Comparison of ENCODE assay signal across 1 cellular context in the genomic region with DNA sequence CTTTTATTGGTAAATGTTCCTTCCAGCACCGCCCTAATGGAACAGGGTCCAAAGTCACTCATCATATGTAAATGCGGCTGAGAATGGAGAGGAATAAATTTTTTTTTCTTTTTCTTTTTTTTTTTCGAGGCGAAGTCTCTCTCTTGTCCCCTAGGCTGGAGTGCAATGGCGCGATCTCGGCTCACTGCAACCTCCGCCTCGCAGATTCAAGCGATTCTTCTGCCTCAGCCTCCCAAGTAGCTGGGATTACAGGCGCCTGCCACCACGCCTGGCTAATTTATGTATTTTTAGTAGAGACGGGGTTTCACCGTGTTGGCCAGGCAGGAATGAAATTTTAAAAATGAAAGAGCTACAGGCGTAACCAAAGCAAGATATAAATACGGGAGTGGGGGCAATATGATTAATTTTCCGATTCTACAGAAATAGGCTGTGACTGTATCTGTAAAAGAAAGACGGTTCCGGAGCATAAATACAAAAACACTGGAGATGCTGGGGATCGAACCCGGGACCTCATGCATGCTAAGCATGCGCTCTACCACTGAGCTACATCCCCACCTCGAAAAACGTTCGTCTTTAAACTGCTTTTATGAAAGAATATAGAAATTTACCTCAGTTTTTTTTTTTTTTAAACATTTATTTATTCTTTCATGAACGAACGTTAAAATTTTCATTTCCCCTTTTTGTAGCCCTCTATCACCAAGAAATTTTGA.
A peak's percentile ranks its signal among the peaks of the same experiment; 100 is the strongest.
TF ChIP-seq lines count a peak whose summit lies in the region.

No MANE protein-coding gene starts in this region.

TF ChIP-seq in K562, 482 proteins besides CTCF, POLR2A, EP300 and RAD21 (continued from another document and continues in another):
- TF ChIP-seq, protein P1, sequence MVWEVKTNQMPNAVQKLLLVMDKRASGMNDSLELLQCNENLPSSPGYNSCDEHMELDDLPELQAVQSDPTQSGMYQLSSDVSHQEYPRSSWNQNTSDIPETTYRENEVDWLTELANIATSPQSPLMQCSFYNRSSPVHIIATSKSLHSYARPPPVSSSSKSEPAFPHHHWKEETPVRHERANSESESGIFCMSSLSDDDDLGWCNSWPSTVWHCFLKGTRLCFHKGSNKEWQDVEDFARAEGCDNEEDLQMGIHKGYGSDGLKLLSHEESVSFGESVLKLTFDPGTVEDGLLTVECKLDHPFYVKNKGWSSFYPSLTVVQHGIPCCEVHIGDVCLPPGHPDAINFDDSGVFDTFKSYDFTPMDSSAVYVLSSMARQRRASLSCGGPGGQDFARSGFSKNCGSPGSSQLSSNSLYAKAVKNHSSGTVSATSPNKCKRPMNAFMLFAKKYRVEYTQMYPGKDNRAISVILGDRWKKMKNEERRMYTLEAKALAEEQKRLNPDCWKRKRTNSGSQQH (CRISPR knock-in tag; IDR thresholded peaks at IDR 0.05), result no peak
- no peak for TF ChIP-seq ZNF444 (CRISPR knock-in tag; IDR thresholded peaks at IDR 0.05)
- 0 out of 2 replicates have a peak, but pooled peaks have one; percentile 18 for TF ChIP-seq POLR2G (IDR thresholded peaks at IDR 0.05; ENCODE audit: low read depth, low read length)
- TF ChIP-seq, protein P2, sequence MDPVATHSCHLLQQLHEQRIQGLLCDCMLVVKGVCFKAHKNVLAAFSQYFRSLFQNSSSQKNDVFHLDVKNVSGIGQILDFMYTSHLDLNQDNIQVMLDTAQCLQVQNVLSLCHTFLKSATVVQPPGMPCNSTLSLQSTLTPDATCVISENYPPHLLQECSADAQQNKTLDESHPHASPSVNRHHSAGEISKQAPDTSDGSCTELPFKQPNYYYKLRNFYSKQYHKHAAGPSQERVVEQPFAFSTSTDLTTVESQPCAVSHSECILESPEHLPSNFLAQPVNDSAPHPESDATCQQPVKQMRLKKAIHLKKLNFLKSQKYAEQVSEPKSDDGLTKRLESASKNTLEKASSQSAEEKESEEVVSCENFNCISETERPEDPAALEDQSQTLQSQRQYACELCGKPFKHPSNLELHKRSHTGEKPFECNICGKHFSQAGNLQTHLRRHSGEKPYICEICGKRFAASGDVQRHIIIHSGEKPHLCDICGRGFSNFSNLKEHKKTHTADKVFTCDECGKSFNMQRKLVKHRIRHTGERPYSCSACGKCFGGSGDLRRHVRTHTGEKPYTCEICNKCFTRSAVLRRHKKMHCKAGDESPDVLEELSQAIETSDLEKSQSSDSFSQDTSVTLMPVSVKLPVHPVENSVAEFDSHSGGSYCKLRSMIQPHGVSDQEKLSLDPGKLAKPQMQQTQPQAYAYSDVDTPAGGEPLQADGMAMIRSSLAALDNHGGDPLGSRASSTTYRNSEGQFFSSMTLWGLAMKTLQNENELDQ (CRISPR knock-in tag; IDR thresholded peaks at IDR 0.05; ENCODE audit: borderline replicate concordance), result no peak
- TF ChIP-seq, protein P3, sequence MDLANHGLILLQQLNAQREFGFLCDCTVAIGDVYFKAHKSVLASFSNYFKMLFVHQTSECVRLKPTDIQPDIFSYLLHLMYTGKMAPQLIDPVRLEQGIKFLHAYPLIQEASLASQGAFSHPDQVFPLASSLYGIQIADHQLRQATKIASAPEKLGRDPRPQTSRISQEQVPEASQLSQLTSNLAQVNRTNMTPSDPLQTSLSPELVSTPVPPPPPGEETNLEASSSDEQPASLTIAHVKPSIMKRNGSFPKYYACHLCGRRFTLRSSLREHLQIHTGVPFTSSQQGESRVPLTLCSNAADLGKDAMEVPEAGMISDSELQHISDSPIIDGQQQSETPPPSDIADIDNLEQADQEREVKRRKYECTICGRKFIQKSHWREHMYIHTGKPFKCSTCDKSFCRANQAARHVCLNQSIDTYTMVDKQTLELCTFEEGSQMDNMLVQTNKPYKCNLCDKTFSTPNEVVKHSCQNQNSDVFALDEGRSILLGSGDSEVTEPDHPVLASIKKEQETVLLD (IDR thresholded peaks at IDR 0.05), result peak; percentile 38; the same call in 1 of the 2 replicates
- TF ChIP-seq TBL1XR1 (IDR thresholded peaks at IDR 0.05; ENCODE audit: low read length in 2 of 2), result peak; percentile 25 to 91; a peak in 2 of 4 replicates
- TF ChIP-seq, protein P4, sequence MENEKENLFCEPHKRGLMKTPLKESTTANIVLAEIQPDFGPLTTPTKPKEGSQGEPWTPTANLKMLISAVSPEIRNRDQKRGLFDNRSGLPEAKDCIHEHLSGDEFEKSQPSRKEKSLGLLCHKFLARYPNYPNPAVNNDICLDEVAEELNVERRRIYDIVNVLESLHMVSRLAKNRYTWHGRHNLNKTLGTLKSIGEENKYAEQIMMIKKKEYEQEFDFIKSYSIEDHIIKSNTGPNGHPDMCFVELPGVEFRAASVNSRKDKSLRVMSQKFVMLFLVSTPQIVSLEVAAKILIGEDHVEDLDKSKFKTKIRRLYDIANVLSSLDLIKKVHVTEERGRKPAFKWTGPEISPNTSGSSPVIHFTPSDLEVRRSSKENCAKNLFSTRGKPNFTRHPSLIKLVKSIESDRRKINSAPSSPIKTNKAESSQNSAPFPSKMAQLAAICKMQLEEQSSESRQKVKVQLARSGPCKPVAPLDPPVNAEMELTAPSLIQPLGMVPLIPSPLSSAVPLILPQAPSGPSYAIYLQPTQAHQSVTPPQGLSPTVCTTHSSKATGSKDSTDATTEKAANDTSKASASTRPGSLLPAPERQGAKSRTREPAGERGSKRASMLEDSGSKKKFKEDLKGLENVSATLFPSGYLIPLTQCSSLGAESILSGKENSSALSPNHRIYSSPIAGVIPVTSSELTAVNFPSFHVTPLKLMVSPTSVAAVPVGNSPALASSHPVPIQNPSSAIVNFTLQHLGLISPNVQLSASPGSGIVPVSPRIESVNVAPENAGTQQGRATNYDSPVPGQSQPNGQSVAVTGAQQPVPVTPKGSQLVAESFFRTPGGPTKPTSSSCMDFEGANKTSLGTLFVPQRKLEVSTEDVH (IDR thresholded peaks at IDR 0.05; ENCODE audit: low read depth, partially characterized antibody), result peak; percentile 62
- TF ChIP-seq ZKSCAN1 (IDR thresholded peaks at IDR 0.05; ENCODE audit: low read depth, low read length), result peak; percentile 49; the same call in 1 of the 2 replicates
- TF ChIP-seq, protein P5, sequence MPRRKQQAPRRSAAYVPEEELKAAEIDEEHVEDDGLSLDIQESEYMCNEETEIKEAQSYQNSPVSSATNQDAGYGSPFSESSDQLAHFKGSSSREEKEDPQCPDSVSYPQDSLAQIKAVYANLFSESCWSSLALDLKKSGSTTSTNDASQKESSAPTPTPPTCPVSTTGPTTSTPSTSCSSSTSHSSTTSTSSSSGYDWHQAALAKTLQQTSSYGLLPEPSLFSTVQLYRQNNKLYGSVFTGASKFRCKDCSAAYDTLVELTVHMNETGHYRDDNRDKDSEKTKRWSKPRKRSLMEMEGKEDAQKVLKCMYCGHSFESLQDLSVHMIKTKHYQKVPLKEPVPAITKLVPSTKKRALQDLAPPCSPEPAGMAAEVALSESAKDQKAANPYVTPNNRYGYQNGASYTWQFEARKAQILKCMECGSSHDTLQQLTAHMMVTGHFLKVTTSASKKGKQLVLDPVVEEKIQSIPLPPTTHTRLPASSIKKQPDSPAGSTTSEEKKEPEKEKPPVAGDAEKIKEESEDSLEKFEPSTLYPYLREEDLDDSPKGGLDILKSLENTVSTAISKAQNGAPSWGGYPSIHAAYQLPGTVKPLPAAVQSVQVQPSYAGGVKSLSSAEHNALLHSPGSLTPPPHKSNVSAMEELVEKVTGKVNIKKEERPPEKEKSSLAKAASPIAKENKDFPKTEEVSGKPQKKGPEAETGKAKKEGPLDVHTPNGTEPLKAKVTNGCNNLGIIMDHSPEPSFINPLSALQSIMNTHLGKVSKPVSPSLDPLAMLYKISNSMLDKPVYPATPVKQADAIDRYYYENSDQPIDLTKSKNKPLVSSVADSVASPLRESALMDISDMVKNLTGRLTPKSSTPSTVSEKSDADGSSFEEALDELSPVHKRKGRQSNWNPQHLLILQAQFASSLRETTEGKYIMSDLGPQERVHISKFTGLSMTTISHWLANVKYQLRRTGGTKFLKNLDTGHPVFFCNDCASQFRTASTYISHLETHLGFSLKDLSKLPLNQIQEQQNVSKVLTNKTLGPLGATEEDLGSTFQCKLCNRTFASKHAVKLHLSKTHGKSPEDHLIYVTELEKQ (CRISPR knock-in tag; IDR thresholded peaks at IDR 0.05), result no peak
- peak; percentile 35; the same call in 1 of the 2 replicates for TF ChIP-seq ATF7 (IDR thresholded peaks at IDR 0.05)
- peak; percentile 98 for TF ChIP-seq BRD9 (IDR thresholded peaks at IDR 0.05; ENCODE audit: low read depth, partially characterized antibody)
- TF ChIP-seq, protein P6, sequence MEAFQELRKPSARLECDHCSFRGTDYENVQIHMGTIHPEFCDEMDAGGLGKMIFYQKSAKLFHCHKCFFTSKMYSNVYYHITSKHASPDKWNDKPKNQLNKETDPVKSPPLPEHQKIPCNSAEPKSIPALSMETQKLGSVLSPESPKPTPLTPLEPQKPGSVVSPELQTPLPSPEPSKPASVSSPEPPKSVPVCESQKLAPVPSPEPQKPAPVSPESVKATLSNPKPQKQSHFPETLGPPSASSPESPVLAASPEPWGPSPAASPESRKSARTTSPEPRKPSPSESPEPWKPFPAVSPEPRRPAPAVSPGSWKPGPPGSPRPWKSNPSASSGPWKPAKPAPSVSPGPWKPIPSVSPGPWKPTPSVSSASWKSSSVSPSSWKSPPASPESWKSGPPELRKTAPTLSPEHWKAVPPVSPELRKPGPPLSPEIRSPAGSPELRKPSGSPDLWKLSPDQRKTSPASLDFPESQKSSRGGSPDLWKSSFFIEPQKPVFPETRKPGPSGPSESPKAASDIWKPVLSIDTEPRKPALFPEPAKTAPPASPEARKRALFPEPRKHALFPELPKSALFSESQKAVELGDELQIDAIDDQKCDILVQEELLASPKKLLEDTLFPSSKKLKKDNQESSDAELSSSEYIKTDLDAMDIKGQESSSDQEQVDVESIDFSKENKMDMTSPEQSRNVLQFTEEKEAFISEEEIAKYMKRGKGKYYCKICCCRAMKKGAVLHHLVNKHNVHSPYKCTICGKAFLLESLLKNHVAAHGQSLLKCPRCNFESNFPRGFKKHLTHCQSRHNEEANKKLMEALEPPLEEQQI (IDR thresholded peaks at IDR 0.05), result peak; percentile 43; the same call in 1 of the 2 replicates
- peak; percentile 41; the same call in 1 of the 2 replicates for TF ChIP-seq CREB1 (IDR thresholded peaks at IDR 0.05)
- TF ChIP-seq CREB1 (CRISPR knock-in tag; IDR thresholded peaks at IDR 0.05), result no peak
- TF ChIP-seq, protein P7, sequence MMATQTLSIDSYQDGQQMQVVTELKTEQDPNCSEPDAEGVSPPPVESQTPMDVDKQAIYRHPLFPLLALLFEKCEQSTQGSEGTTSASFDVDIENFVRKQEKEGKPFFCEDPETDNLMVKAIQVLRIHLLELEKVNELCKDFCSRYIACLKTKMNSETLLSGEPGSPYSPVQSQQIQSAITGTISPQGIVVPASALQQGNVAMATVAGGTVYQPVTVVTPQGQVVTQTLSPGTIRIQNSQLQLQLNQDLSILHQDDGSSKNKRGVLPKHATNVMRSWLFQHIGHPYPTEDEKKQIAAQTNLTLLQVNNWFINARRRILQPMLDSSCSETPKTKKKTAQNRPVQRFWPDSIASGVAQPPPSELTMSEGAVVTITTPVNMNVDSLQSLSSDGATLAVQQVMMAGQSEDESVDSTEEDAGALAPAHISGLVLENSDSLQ (IDR thresholded peaks at IDR 0.05), result peak; percentile 63
- TF ChIP-seq, protein P8, sequence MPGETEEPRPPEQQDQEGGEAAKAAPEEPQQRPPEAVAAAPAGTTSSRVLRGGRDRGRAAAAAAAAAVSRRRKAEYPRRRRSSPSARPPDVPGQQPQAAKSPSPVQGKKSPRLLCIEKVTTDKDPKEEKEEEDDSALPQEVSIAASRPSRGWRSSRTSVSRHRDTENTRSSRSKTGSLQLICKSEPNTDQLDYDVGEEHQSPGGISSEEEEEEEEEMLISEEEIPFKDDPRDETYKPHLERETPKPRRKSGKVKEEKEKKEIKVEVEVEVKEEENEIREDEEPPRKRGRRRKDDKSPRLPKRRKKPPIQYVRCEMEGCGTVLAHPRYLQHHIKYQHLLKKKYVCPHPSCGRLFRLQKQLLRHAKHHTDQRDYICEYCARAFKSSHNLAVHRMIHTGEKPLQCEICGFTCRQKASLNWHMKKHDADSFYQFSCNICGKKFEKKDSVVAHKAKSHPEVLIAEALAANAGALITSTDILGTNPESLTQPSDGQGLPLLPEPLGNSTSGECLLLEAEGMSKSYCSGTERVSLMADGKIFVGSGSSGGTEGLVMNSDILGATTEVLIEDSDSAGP (CRISPR knock-in tag; IDR thresholded peaks at IDR 0.05), result no peak
- no peak for TF ChIP-seq NUFIP1 (IDR thresholded peaks at IDR 0.05; ENCODE audit: partially characterized antibody)
- TF ChIP-seq, protein P9, sequence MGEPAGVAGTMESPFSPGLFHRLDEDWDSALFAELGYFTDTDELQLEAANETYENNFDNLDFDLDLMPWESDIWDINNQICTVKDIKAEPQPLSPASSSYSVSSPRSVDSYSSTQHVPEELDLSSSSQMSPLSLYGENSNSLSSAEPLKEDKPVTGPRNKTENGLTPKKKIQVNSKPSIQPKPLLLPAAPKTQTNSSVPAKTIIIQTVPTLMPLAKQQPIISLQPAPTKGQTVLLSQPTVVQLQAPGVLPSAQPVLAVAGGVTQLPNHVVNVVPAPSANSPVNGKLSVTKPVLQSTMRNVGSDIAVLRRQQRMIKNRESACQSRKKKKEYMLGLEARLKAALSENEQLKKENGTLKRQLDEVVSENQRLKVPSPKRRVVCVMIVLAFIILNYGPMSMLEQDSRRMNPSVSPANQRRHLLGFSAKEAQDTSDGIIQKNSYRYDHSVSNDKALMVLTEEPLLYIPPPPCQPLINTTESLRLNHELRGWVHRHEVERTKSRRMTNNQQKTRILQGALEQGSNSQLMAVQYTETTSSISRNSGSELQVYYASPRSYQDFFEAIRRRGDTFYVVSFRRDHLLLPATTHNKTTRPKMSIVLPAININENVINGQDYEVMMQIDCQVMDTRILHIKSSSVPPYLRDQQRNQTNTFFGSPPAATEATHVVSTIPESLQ (CRISPR knock-in tag; IDR thresholded peaks at IDR 0.05), result no peak
- peak; percentile 74 for TF ChIP-seq ARHGAP35 (IDR thresholded peaks at IDR 0.05; ENCODE audit: partially characterized antibody)
- TF ChIP-seq SREBF2 (CRISPR knock-in tag; IDR thresholded peaks at IDR 0.05), result no peak
- TF ChIP-seq ZNF780A (CRISPR knock-in tag; IDR thresholded peaks at IDR 0.05), result no peak
- peak; percentile 93 for TF ChIP-seq POLR3A (IDR thresholded peaks at IDR 0.05; ENCODE audit: borderline replicate concordance, extremely low read depth, insufficient read depth, insufficient read length)
- TF ChIP-seq ZKSCAN8 (CRISPR knock-in tag; IDR thresholded peaks at IDR 0.05), result no peak
- peak; percentile 17; the same call in 1 of the 2 replicates for TF ChIP-seq CC2D1A (IDR thresholded peaks at IDR 0.05)
- TF ChIP-seq TGIF2 (CRISPR knock-in tag; IDR thresholded peaks at IDR 0.05), result no peak
- peak; percentile 78 for TF ChIP-seq ADNP (tag; IDR thresholded peaks at IDR 0.05)
- TF ChIP-seq POLR2H (tag; IDR thresholded peaks at IDR 0.05; ENCODE audit: low read depth), result peak; percentile 99
- peak; percentile 79 for TF ChIP-seq ZBTB8A (IDR thresholded peaks at IDR 0.05; ENCODE audit: partially characterized antibody)
- peak; percentile 85 for TF ChIP-seq TEAD4 (IDR thresholded peaks at IDR 0.05; ENCODE audit: low read length)
- no peak for TF ChIP-seq TEAD4 (CRISPR knock-in tag; IDR thresholded peaks at IDR 0.05; ENCODE audit: borderline replicate concordance)
- TF ChIP-seq RBM25 (IDR thresholded peaks at IDR 0.05; ENCODE audit: low read depth, low read length, severe bottlenecking), result peak; percentile 3
- 0 out of 2 replicates have a peak, but pooled peaks have one; percentile 36 for TF ChIP-seq SUPT5H (IDR thresholded peaks at IDR 0.05)
- TF ChIP-seq ZZZ3 (IDR thresholded peaks at IDR 0.05), result no peak
- peak; percentile 14; the same call in 1 of the 2 replicates for TF ChIP-seq CBFA2T2 (conservative IDR thresholded peaks at IDR 0.05)
- TF ChIP-seq ZC3H8 (IDR thresholded peaks at IDR 0.05), result no peak
- 0 out of 2 replicates have a peak, but pooled peaks have one; percentile 3 for TF ChIP-seq RAD51 (IDR thresholded peaks at IDR 0.05; ENCODE audit: borderline replicate concordance, low read depth)
